15 cellular contexts compared by ENCODE assay signal in genomic region chr3:7461202-7461825, GRCh38.
DNase-seq lines count a peak whose midpoint lies in the region; ATAC-seq lines count a peak whose summit lies in the region.
"Had no signal": no experiment of that assay in that cellular context is flagged by ENCODE, and none has a peak within 500 bp of the region (broad histone marks: within the 10 kb centered on the region; RNA-seq: fewer than 3 reads in every experiment).

No MANE protein-coding gene starts in this region.

- no peaks in the 10 kb centered on the region for H3K79me2 ChIP-seq in Karpas-422 (ENCODE audit: low read length)

- DNase-seq in Karpas-422 = no peak
- no peak for DNase-seq in stimulated activated naive CD8-positive, alpha-beta T cell treated with anti-CD3 and anti-CD28 coated beads, Interleukin-15, amount 100 ng/mL, for 72 hours
- no peak for DNase-seq in nucleus accumbens (lab: John Stamatoyannopoulos, UW)
- no peak for DNase-seq in stimulated activated CD4-positive, alpha-beta T cell treated with anti-CD3 and anti-CD28 coated beads, Interleukin-4, amount 100 ng/mL, for 4 hours
- DNase-seq in 8988T = no peak
- DNase-seq: activated CD4-positive, alpha-beta T cell treated with anti-CD3 and anti-CD28 coated beads, Interleukin-2, amount 10 ng/mL, durations not matched to agents 7 days and 5 days; activated effector memory CD4-positive, alpha-beta T cell treated with Interleukin-2 at 50 U/mL for 16 hours; DMS79 treated with DMSO at 0.1 percent for 48 hours; head of caudate nucleus; PC-9 had no signal

- H3K4me3 Mint-ChIP-seq in stimulated activated naive CD8-positive, alpha-beta T cell treated with anti-CD3 and anti-CD28 coated beads, Interleukin-15, amount 100 ng/mL, for 72 hours = no peak overlapping the region
- H3K4me3 Mint-ChIP-seq: activated CD4-positive, alpha-beta T cell treated with anti-CD3 and anti-CD28 coated beads, Interleukin-2, amount 10 ng/mL, durations not matched to agents 7 days and 5 days; IgD-negative memory B cell had no signal

- no peak overlapping the region for H3K27ac Mint-ChIP-seq in stimulated activated naive CD8-positive, alpha-beta T cell treated with anti-CD3 and anti-CD28 coated beads, Interleukin-15, amount 100 ng/mL, for 72 hours
- H3K27ac Mint-ChIP-seq: activated CD4-positive, alpha-beta T cell treated with anti-CD3 and anti-CD28 coated beads, Interleukin-2, amount 10 ng/mL, durations not matched to agents 7 days and 5 days; IgD-negative memory B cell had no signal

- H3K4me1 Mint-ChIP-seq in stimulated activated naive CD8-positive, alpha-beta T cell treated with anti-CD3 and anti-CD28 coated beads, Interleukin-15, amount 100 ng/mL, for 72 hours = no peaks in the 10 kb centered on the region
- H3K4me1 Mint-ChIP-seq: activated CD4-positive, alpha-beta T cell treated with anti-CD3 and anti-CD28 coated beads, Interleukin-2, amount 10 ng/mL, durations not matched to agents 7 days and 5 days had no signal

- H3K27me3 ChIP-seq in Karpas-422 (ENCODE audit: low read length) = no peaks in the 10 kb centered on the region
- H3K27me3 ChIP-seq: right atrium auricular region had no signal

- H2AFZ ChIP-seq in Karpas-422 (ENCODE audit: low read length) = peak overlapping the region; percentile 18; the same call in 1 of the 2 replicates
- H2AFZ ChIP-seq: PC-9 had no signal

- no peak overlapping the region for H3K4me2 ChIP-seq in Karpas-422 (ENCODE audit: low read depth, low read length, poor library complexity, severe bottlenecking)
- H3K4me2 ChIP-seq: PC-9 had no signal

- H3K9ac ChIP-seq in Karpas-422 (ENCODE audit: low read length) = no peak overlapping the region

- H3K36me3 ChIP-seq in Karpas-422 (ENCODE audit: insufficient read depth, low read length) = no peaks in the 10 kb centered on the region
- H3K36me3 ChIP-seq: right atrium auricular region had no signal

- peaks cover 0 to 12% of the 10 kb centered on the region in 2 donors for H3K9me3 Mint-ChIP-seq in stimulated activated naive CD8-positive, alpha-beta T cell treated with anti-CD3 and anti-CD28 coated beads, Interleukin-15, amount 100 ng/mL, for 72 hours
- H3K9me3 Mint-ChIP-seq: activated CD4-positive, alpha-beta T cell treated with anti-CD3 and anti-CD28 coated beads, Interleukin-2, amount 10 ng/mL, durations not matched to agents 7 days and 5 days had no signal

- H3K27ac ChIP-seq in Karpas-422 (ENCODE audit: low read length) = no peak overlapping the region
- H3K27ac ChIP-seq: PC-9, right atrium auricular region had no signal

- no peaks in the 10 kb centered on the region for H3K9me2 ChIP-seq in Karpas-422 (replicated peaks; ENCODE audit: insufficient read depth, low read length)

- ATAC-seq in GM18517 (IDR thresholded peaks at IDR 0.05; ENCODE audit: unreplicated experiment) (peak; percentile 61), GM21360 (IDR thresholded peaks at IDR 0.05; ENCODE audit: unreplicated experiment) (peak; percentile 91), HG02943 (IDR thresholded peaks at IDR 0.05; ENCODE audit: low read depth, unreplicated experiment) (peak; percentile 91)
- no peak for ATAC-seq in stimulated activated naive CD8-positive, alpha-beta T cell treated with anti-CD3 and anti-CD28 coated beads, Interleukin-15, amount 100 ng/mL, for 72 hours

- H3K4me1 ChIP-seq in Karpas-422 (ENCODE audit: low read length) = no peaks in the 10 kb centered on the region
- H3K4me1 ChIP-seq: right atrium auricular region had no signal

- no peaks in the 10 kb centered on the region for H3K27me3 Mint-ChIP-seq in stimulated activated naive CD8-positive, alpha-beta T cell treated with anti-CD3 and anti-CD28 coated beads, Interleukin-15, amount 100 ng/mL, for 72 hours
- H3K27me3 Mint-ChIP-seq: activated CD4-positive, alpha-beta T cell treated with anti-CD3 and anti-CD28 coated beads, Interleukin-2, amount 10 ng/mL, durations not matched to agents 7 days and 5 days had no signal

- H3K9me3 ChIP-seq in Karpas-422 (ENCODE audit: low read length) = peaks cover 10% of the 10 kb centered on the region; the same call in 1 of the 2 replicates
- H3K9me3 ChIP-seq: right atrium auricular region had no signal

- H3K4me3 ChIP-seq in Karpas-422 (ENCODE audit: low read length) = no peak overlapping the region
- H3K4me3 ChIP-seq: PC-9, right atrium auricular region had no signal

- no peaks in the 10 kb centered on the region for H4K20me1 ChIP-seq in Karpas-422 (ENCODE audit: insufficient read depth, low read depth, low read length)
